In genomic region chr3:121552379-121552778, GRCh38 we compare ENCODE assay signal across 1 cellular context.
TF ChIP-seq lines count a peak whose summit lies in the region.

No MANE protein-coding gene starts in this region.

TF ChIP-seq in GM12878, 131 proteins besides CTCF, POLR2A, EP300 and RAD21:
- no peak for TF ChIP-seq ZBTB33 (IDR thresholded peaks at IDR 0.05)
- no peak for TF ChIP-seq NKRF (conservative IDR thresholded peaks at IDR 0.05)
